In the genomic region with DNA sequence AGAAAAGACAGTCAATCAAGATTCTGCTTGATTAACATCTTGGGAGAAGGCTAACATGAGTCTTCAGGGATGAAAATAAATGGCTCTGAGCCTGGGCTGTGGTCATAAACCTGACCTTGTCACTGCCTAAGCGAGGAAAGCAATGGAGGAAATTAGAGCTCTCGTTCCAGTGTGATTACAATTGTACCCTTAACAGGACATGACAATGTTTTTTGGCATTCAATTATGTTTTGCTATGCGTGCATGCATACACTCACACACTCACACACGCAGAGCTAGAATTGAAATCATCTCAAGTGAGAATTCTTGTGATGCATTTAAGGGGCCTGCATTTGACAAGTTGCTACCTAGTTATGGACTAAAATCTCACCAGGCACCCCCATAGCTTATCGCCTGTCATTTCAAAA, we compare ENCODE assay signal across 8 cellular contexts. TPM values are rescaled to one million over a fixed set of nuclear protein-coding genes. Genes with fewer than 3 reads are reported as not detected.
DNase-seq lines count a peak whose midpoint lies in the region; ATAC-seq, FAIRE-seq and TF ChIP-seq lines count a peak whose summit lies in the region.

No MANE protein-coding gene starts in this region.

- no peak for TF ChIP-seq POLR2A in right lobe of liver (IDR thresholded peaks at IDR 0.05)
- TF ChIP-seq POLR2A in HepG2 (IDR thresholded peaks at IDR 0.05; ENCODE audit: insufficient read depth in 1 of 2, low read depth in 2 of 2, low read length in 2 of 2): no peak
- no peak for TF ChIP-seq POLR2A in testis (IDR thresholded peaks at IDR 0.05)
- no peak for TF ChIP-seq POLR2A in prostate gland (IDR thresholded peaks at IDR 0.05)

- no peak for TF ChIP-seq CTCF in right lobe of liver (IDR thresholded peaks at IDR 0.05)
- no peak for TF ChIP-seq CTCF in HepG2 (CRISPR knock-in tag; IDR thresholded peaks at IDR 0.05)
- no peak for TF ChIP-seq CTCF in colonic mucosa (IDR thresholded peaks at IDR 0.05)
- no peak for TF ChIP-seq CTCF in upper lobe of right lung (IDR thresholded peaks at IDR 0.05)
- TF ChIP-seq CTCF in testis (IDR thresholded peaks at IDR 0.05): no peak
- no peak for TF ChIP-seq CTCF in prostate gland (IDR thresholded peaks at IDR 0.05)

- TF ChIP-seq RAD21 in HepG2 (CRISPR knock-in tag; IDR thresholded peaks at IDR 0.05): no peak

- H3K4me1 ChIP-seq in right lobe of liver (no peaks in the 10 kb centered on the region), HepG2 (ENCODE audit: insufficient read depth, low read length) (no peaks in the 10 kb centered on the region), colonic mucosa (no peaks in the 10 kb centered on the region), upper lobe of right lung (peaks cover 11% of the 10 kb centered on the region), testis (no peaks in the 10 kb centered on the region), prostate gland (replicated peaks) (no peaks in the 10 kb centered on the region)

- intact Hi-C loops in right lobe of liver (cut with DNase I): no loop called here
- intact Hi-C loops in HepG2 (cut with micrococcal nuclease; ENCODE audit: unreplicated experiment): no loop called here
- intact Hi-C loops in colonic mucosa (cut with DNase I): no loop called here
- intact Hi-C loops in upper lobe of right lung (cut with DNase I): no loop called here
- intact Hi-C loops in testis (cut with DNase I; ENCODE audit: low total_unique reads): no loop called here
- intact Hi-C loops in prostate gland (cut with DNase I): no loop called here

- CTCF ChIA-PET in HepG2 (lab: Yijun Ruan, JAX; ENCODE audit: low intra/inter-chr PET ratio, low total read pairs): no interaction called here

- H4K20me1 ChIP-seq in HepG2 (ENCODE audit: insufficient read depth, low read length): no peaks in the 10 kb centered on the region

- DNase-seq in right lobe of liver (no peak), HepG2 (ENCODE audit: low spot score) (no peak), colonic mucosa (no peak), upper lobe of right lung (no peak), testis (no peak), prostate gland (ENCODE audit: low spot score) (no peak)
- DNase-seq in stimulated activated CD4-positive, alpha-beta T cell treated with anti-CD3 and anti-CD28 coated beads, Interleukin-2, amount 100 ng/mL, for 48 hours: no peak

- WGBS in right lobe of liver (ENCODE audit: insufficient coverage, low coverage, low lambda C conversion rate, missing lambda C conversion rate): 26% methylated on average over 5 of the region's 5 CpGs
- WGBS in HepG2 (ENCODE audit: low lambda C conversion rate): 38% methylated on average over 2 of the region's 5 CpGs
- WGBS in testis, 2 donors: 64 to 70% methylated on average over 5 of the region's 5 CpGs
- WGBS in prostate gland: 54% methylated on average over 5 of the region's 5 CpGs

- ATAC-seq in right lobe of liver (peak; percentile 31 to 52 (median 45)), HepG2 (no peak), HG03108 (IDR thresholded peaks at IDR 0.05; ENCODE audit: unreplicated experiment) (peak; percentile 6), upper lobe of right lung (no peak)

- TF ChIP-seq EP300 in HepG2 (IDR thresholded peaks at IDR 0.05; ENCODE audit: low read depth in 2 of 2, low read length in 2 of 2) (no peak), HepG2 (CRISPR knock-in tag; IDR thresholded peaks at IDR 0.05; ENCODE audit: borderline replicate concordance) (no peak)

- H3K9me3 ChIP-seq in right lobe of liver: no peaks in the 10 kb centered on the region
- H3K9me3 ChIP-seq in HepG2 (ENCODE audit: low read length): no peaks in the 10 kb centered on the region
- H3K9me3 ChIP-seq in colonic mucosa: no peaks in the 10 kb centered on the region
- H3K9me3 ChIP-seq in upper lobe of right lung: no peaks in the 10 kb centered on the region
- H3K9me3 ChIP-seq in testis: no peaks in the 10 kb centered on the region
- no peaks in the 10 kb centered on the region for H3K9me3 ChIP-seq in prostate gland

- POLR2A ChIA-PET in HepG2 (lab: Yijun Ruan, JAX): no interaction called here

- no peaks in the 10 kb centered on the region for H3K79me2 ChIP-seq in HepG2 (ENCODE audit: insufficient read depth, low read length)

- no TSS peak for BruUV-seq in HepG2 (replicated peaks; lab: Mats Ljungman, UMichigan)

- H3K4me3 ChIP-seq in right lobe of liver: no peak overlapping the region
- no peak overlapping the region for H3K4me3 ChIP-seq in HepG2 (replicated peaks in 1 of 3; ENCODE audit: insufficient read depth in 1 of 3, low read depth in 2 of 3, low read length in 3 of 3)
- H3K4me3 ChIP-seq in colonic mucosa: no peak overlapping the region
- peak overlapping the region; percentile 30 for H3K4me3 ChIP-seq in upper lobe of right lung
- H3K4me3 ChIP-seq in testis: no peak overlapping the region
- H3K4me3 ChIP-seq in prostate gland: no peak overlapping the region

- in situ Hi-C loops in HepG2 (cut with HindIII; ENCODE audit: extremely low pct_ligation_motif_present, low pct_unique_long_range_greater_than_20kb): no loop called here

- H3K9ac ChIP-seq in HepG2 (ENCODE audit: insufficient read depth, low read depth, low read length): no peak overlapping the region
- no peak overlapping the region for H3K9ac ChIP-seq in colonic mucosa (ENCODE audit: low read depth in 2 of 2, low read length in 2 of 2)

- no peak for FAIRE-seq in HepG2 (lab: Jason Lieb, UNC)

- H3K27me3 ChIP-seq in right lobe of liver: no peaks in the 10 kb centered on the region
- peaks cover 0 to 4% of the 10 kb centered on the region in 2 experiments; a peak in 1 of 5 replicates for H3K27me3 ChIP-seq in HepG2 (ENCODE audit: control insufficient read depth in 1 of 2, insufficient read depth in 2 of 2, low read length in 2 of 2)
- H3K27me3 ChIP-seq in colonic mucosa: no peaks in the 10 kb centered on the region
- peaks cover 4% of the 10 kb centered on the region for H3K27me3 ChIP-seq in upper lobe of right lung
- no peaks in the 10 kb centered on the region for H3K27me3 ChIP-seq in testis
- H3K27me3 ChIP-seq in prostate gland (replicated peaks; ENCODE audit: insufficient read depth): peaks cover 2% of the 10 kb centered on the region

- no peak overlapping the region for H2AFZ ChIP-seq in HepG2 (ENCODE audit: low read length)

- no peak overlapping the region for H3K4me2 ChIP-seq in HepG2 (ENCODE audit: low read depth, low read length)

- H3K36me3 ChIP-seq in right lobe of liver: no peaks in the 10 kb centered on the region
- H3K36me3 ChIP-seq in HepG2 (replicated peaks in 1 of 2; ENCODE audit: control insufficient read depth in 1 of 2, insufficient read depth in 2 of 2, low read length in 2 of 2): no peaks in the 10 kb centered on the region
- H3K36me3 ChIP-seq in colonic mucosa: no peaks in the 10 kb centered on the region
- no peaks in the 10 kb centered on the region for H3K36me3 ChIP-seq in upper lobe of right lung
- H3K36me3 ChIP-seq in testis (ENCODE audit: low read depth, missing control alignments): no peaks in the 10 kb centered on the region
- no peaks in the 10 kb centered on the region for H3K36me3 ChIP-seq in prostate gland

- no peak overlapping the region for H3K27ac ChIP-seq in right lobe of liver
- H3K27ac ChIP-seq in HepG2 (ENCODE audit: extremely low read length, insufficient read depth, low read length): no peak overlapping the region
- peak overlapping the region; percentile 50 for H3K27ac ChIP-seq in colonic mucosa
- peak overlapping the region; percentile 71 for H3K27ac ChIP-seq in upper lobe of right lung
- H3K27ac ChIP-seq in testis: no peak overlapping the region
- H3K27ac ChIP-seq in prostate gland: no peak overlapping the region

RNA-seq across cellular contexts. Expression of a gene that starts 24.1 kb away (rescaled TPM):
- total RNA-seq in right lobe of liver (not detected), HepG2 (2016; rRNA removed; fragmentation: Illumina TruSeq; extraction: Trizol) (not detected in 2 replicates), colonic mucosa (not detected), upper lobe of right lung (not detected), testis (under 1 TPM; 0.47 to 0.74 TPM), prostate gland (under 1 TPM in 1 of 2 donors, not detected in 1; 0.62 TPM)
- total RNA-seq in HepG2 (2016; cell fraction: cytosol; rRNA removed; fragmentation: Illumina TruSeq; extraction: Trizol; ENCODE audit: low read depth): not detected in 2 replicates
- not detected in 2 replicates for total RNA-seq in HepG2 (2016; cell fraction: insoluble cytoplasmic fraction; rRNA removed; fragmentation: Illumina TruSeq; extraction: Trizol)
- not detected in 2 replicates for total RNA-seq in HepG2 (2016; cell fraction: membrane; rRNA removed; fragmentation: Illumina TruSeq; extraction: Trizol)
- total RNA-seq in HepG2 (2016; cell fraction: nucleus; rRNA removed; fragmentation: Illumina TruSeq; extraction: Trizol): not detected in 2 replicates
- polyA plus RNA-seq in HepG2 (2011; rRNA removed) (0.03 TPM in 1 of 2 replicates, not detected in the other), testis (ENCODE audit: insufficient read depth, low read depth, low replicate concordance) (not detected)
- polyA plus RNA-seq in HepG2 (2011; cell fraction: cytosol; rRNA removed): not detected in 2 replicates
- polyA plus RNA-seq in HepG2 (2011; cell fraction: nucleus; rRNA removed): not detected in 2 replicates
- polyA plus RNA-seq in HepG2 (2012): not detected in 2 replicates
- not detected in 2 replicates for polyA plus RNA-seq in HepG2 (2016; cell fraction: cytosol; fragmentation: Illumina TruSeq; extraction: Trizol; ENCODE audit: low read depth)
- polyA plus RNA-seq in HepG2 (2016; cell fraction: insoluble cytoplasmic fraction; fragmentation: Illumina TruSeq; extraction: Trizol; ENCODE audit: low read depth): not detected in 2 replicates
- not detected in 2 replicates for polyA plus RNA-seq in HepG2 (2016; cell fraction: membrane; fragmentation: Illumina TruSeq; extraction: Trizol; ENCODE audit: low read depth)
- polyA plus RNA-seq in HepG2 (2016; cell fraction: nucleus; fragmentation: Illumina TruSeq; extraction: Trizol; ENCODE audit: insufficient read depth, low read depth): not detected in 2 replicates
- polyA minus RNA-seq in HepG2 (2011; rRNA and poly(A)+ RNA removed; ENCODE audit: low replicate concordance): 0.14 TPM in 1 of 2 replicates, not detected in the other
- not detected in 2 replicates for polyA minus RNA-seq in HepG2 (2011; cell fraction: cytosol; rRNA and poly(A)+ RNA removed)
- polyA minus RNA-seq in HepG2 (2011; cell fraction: nucleus; rRNA and poly(A)+ RNA removed): not detected in 2 replicates

RNA-seq across cellular contexts. Expression of a gene that starts 34.4 kb away (rescaled TPM):
- not detected for total RNA-seq in right lobe of liver
- total RNA-seq in HepG2 (2016; rRNA removed; fragmentation: Illumina TruSeq; extraction: Trizol): not detected in 2 replicates
- total RNA-seq in HepG2 (2016; cell fraction: cytosol; rRNA removed; fragmentation: Illumina TruSeq; extraction: Trizol; ENCODE audit: low read depth): not detected in 2 replicates
- not detected in 2 replicates for total RNA-seq in HepG2 (2016; cell fraction: insoluble cytoplasmic fraction; rRNA removed; fragmentation: Illumina TruSeq; extraction: Trizol)
- total RNA-seq in HepG2 (2016; cell fraction: membrane; rRNA removed; fragmentation: Illumina TruSeq; extraction: Trizol): not detected in 2 replicates
- not detected in 2 replicates for total RNA-seq in HepG2 (2016; cell fraction: nucleus; rRNA removed; fragmentation: Illumina TruSeq; extraction: Trizol)
- polyA plus RNA-seq in HepG2 (2011; rRNA removed): not detected in 2 replicates
- polyA plus RNA-seq in HepG2 (2011; cell fraction: cytosol; rRNA removed): not detected in 2 replicates
- polyA plus RNA-seq in HepG2 (2011; cell fraction: nucleus; rRNA removed): not detected in 2 replicates
- not detected in 2 replicates for polyA plus RNA-seq in HepG2 (2012)
- not detected in 2 replicates for polyA plus RNA-seq in HepG2 (2016; cell fraction: cytosol; fragmentation: Illumina TruSeq; extraction: Trizol; ENCODE audit: low read depth)
- polyA plus RNA-seq in HepG2 (2016; cell fraction: insoluble cytoplasmic fraction; fragmentation: Illumina TruSeq; extraction: Trizol; ENCODE audit: low read depth): not detected in 2 replicates
- polyA plus RNA-seq in HepG2 (2016; cell fraction: membrane; fragmentation: Illumina TruSeq; extraction: Trizol; ENCODE audit: low read depth): not detected in 2 replicates
- not detected in 2 replicates for polyA plus RNA-seq in HepG2 (2016; cell fraction: nucleus; fragmentation: Illumina TruSeq; extraction: Trizol; ENCODE audit: insufficient read depth, low read depth)
- not detected in 2 replicates for polyA minus RNA-seq in HepG2 (2011; rRNA and poly(A)+ RNA removed; ENCODE audit: low replicate concordance)
- polyA minus RNA-seq in HepG2 (2011; cell fraction: cytosol; rRNA and poly(A)+ RNA removed): not detected in 2 replicates
- polyA minus RNA-seq in HepG2 (2011; cell fraction: nucleus; rRNA and poly(A)+ RNA removed): not detected in 2 replicates
- not detected for total RNA-seq in colonic mucosa
- total RNA-seq in upper lobe of right lung: not detected
- under 1 TPM; 0.37 to 0.39 TPM for total RNA-seq in testis
- polyA plus RNA-seq in testis (ENCODE audit: insufficient read depth, low read depth, low replicate concordance): 0.94 TPM
- total RNA-seq in prostate gland: not detected

Comparison
In these comparisons a context has a peak if more than half of its experiments do, and no peak if none do; other contexts are left out.
1. ATAC-seq: peak in right lobe of liver (4 of 4) and HG03108 (single experiment); none in HepG2 (single experiment) and upper lobe of right lung (single experiment).
2. H3K27ac ChIP-seq: peak in colonic mucosa (single experiment) and upper lobe of right lung (single experiment); none in right lobe of liver (0 of 3), HepG2 (single experiment), testis (0 of 2) and prostate gland (0 of 2).